In the genomic region with DNA sequence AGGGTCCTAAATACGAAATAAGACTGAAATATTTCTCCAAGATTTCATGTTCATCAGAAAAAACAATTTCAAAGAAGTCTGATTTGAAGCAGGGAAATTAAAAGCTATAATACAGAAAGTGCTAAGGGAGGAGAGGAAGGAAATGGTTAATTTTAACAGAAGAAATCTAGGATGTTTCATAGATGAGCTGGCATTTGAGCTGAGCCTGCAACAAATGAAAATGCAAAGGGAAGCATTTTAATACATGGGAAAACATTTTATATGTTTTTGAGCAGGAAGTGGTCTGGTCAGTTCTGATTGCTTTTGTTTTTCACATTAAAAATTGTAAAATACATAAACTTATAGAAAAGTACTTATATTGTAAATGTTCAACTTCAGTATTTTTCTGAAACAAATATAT, we compare ENCODE assay signal across 17 cellular contexts. TPM values are rescaled to one million over a fixed set of nuclear protein-coding genes. Genes with fewer than 3 reads are reported as not detected.
DNase-seq lines count a peak whose midpoint lies in the region; ATAC-seq and TF ChIP-seq lines count a peak whose summit lies in the region.
"Had no signal": no experiment of that assay in that cellular context is flagged by ENCODE, and none has a peak within 500 bp of the region (broad histone marks: within the 10 kb centered on the region; RNA-seq: fewer than 3 reads in every experiment).

No MANE protein-coding gene starts in this region.

- peak overlapping the region; percentile 44 for H3K9ac ChIP-seq in PC-3 (ENCODE audit: low read length)

- peaks cover 51% of the 10 kb centered on the region for H3K4me1 Mint-ChIP-seq in chondrocyte (ENCODE audit: low read depth)

- H3K27ac ChIP-seq in PC-3 (ENCODE audit: low read length): peak overlapping the region; percentile 80
- H3K27ac ChIP-seq: esophagus muscularis mucosa, upper lobe of right lung, VCaP had no signal

- H3K27me3 Mint-ChIP-seq in chondrocyte (ENCODE audit: low read depth): no peaks in the 10 kb centered on the region
- H3K27me3 Mint-ChIP-seq: progenitor cell of endocrine pancreas had no signal

- no peaks in the 10 kb centered on the region for H3F3A ChIP-seq in PC-3 (ENCODE audit: low read length, unreplicated experiment)

- TF ChIP-seq CTCF in AG10803 (conservative IDR thresholded peaks at IDR 0.05; ENCODE audit: low read length): no peak
- TF ChIP-seq CTCF in PC-3 (conservative IDR thresholded peaks at IDR 0.05; ENCODE audit: low read depth, low read length): no peak
- no peak for TF ChIP-seq CTCF in chondrocyte (IDR thresholded peaks at IDR 0.05)

- intact Hi-C loops in PC-3 (cut with micrococcal nuclease): loop anchor here (10.0 kb wide), 1 partner anchor 270 kb away; no protein-coding TSS in a partner anchor

- POLR2A ChIA-PET in PC-3 (lab: Charles Lee; ENCODE audit: unreplicated experiment): interaction anchor here (0.7 to 1.9 kb wide), 2 partner anchors 11 to 16 kb away, joined by 4 to 20 read pairs; no protein-coding TSS in a partner anchor

- H3K27me3 ChIP-seq in PC-3 (ENCODE audit: low read length): no peaks in the 10 kb centered on the region
- H3K27me3 ChIP-seq: BE2C, esophagus muscularis mucosa, upper lobe of right lung had no signal

- H3K9me3 Mint-ChIP-seq in chondrocyte (ENCODE audit: low read depth): no peaks in the 10 kb centered on the region

- peaks cover 56% of the 10 kb centered on the region for H3K4me1 ChIP-seq in PC-3 (ENCODE audit: insufficient read depth, low read length)
- H3K4me1 ChIP-seq: BE2C, esophagus muscularis mucosa, upper lobe of right lung had no signal

- DNase-seq in AG10803 (ENCODE audit: low read depth) (peak; percentile 64), PC-3 (peak; percentile 79), chondrocyte (ENCODE audit: low spot score) (no peak), kidney tubule cell (ENCODE audit: low spot score) (peak; percentile 63), epidermal melanocyte (ENCODE audit: insufficient read length, low spot score) (no peak), NCI-H524 treated with DMSO at 0.1 percent for 48 hours (lab: John Stamatoyannopoulos, UW) (no peak)
- no peak for DNase-seq in stimulated activated CD4-positive, alpha-beta T cell treated with anti-CD3 and anti-CD28 coated beads, Interleukin-4, amount 100 ng/mL, for 24 hours
- no peak for DNase-seq in effector CD4-positive, alpha-beta T cell
- DNase-seq: activated naive CD4-positive, alpha-beta T cell treated with anti-CD3 and anti-CD28 coated beads for 36 hours; BE2C; DMS53; Karpas-422; stimulated activated CD4-positive, alpha-beta T cell treated with anti-CD3 and anti-CD28 coated beads, Interleukin-2, amount 100 ng/mL, for 24 hours; upper lobe of right lung had no signal

- H3K4me2 ChIP-seq in PC-3 (ENCODE audit: low read length): peak overlapping the region; percentile 74

- peak; percentile 21 for ATAC-seq in PC-3
- ATAC-seq: upper lobe of right lung had no signal

- CTCF ChIA-PET in PC-3 (lab: Charles Lee): no interaction called here

- H3K9me3 ChIP-seq in PC-3 (ENCODE audit: low read length): no peaks in the 10 kb centered on the region
- H3K9me3 ChIP-seq: BE2C, esophagus muscularis mucosa, upper lobe of right lung had no signal

- peak overlapping the region; percentile 38 for H3K4me3 Mint-ChIP-seq in chondrocyte (ENCODE audit: unreplicated experiment)
- H3K4me3 Mint-ChIP-seq: activated naive CD4-positive, alpha-beta T cell treated with anti-CD3 and anti-CD28 coated beads for 36 hours had no signal

- no peaks in the 10 kb centered on the region for H3K9me2 ChIP-seq in PC-3 (replicated peaks; ENCODE audit: low read length)

- peak overlapping the region; percentile 91 for H3K27ac Mint-ChIP-seq in chondrocyte (ENCODE audit: unreplicated experiment)
- H3K27ac Mint-ChIP-seq: activated naive CD4-positive, alpha-beta T cell treated with anti-CD3 and anti-CD28 coated beads for 36 hours; progenitor cell of endocrine pancreas had no signal

- H2AFZ ChIP-seq in PC-3 (ENCODE audit: low read length): no peak overlapping the region; the same call in 1 of the 2 replicates

- H3K79me2 ChIP-seq in PC-3 (ENCODE audit: low read length): no peaks in the 10 kb centered on the region

- no TSS peak for BruUV-seq in PC-3 (replicated peaks; lab: Mats Ljungman, UMichigan)

- H3K4me3 ChIP-seq in AG10803 (ENCODE audit: low read length) (no peak overlapping the region), PC-3 (ENCODE audit: low read length) (peak overlapping the region; percentile 28; the same call in 1 of the 2 replicates)
- H3K4me3 ChIP-seq: esophagus muscularis mucosa, upper lobe of right lung had no signal

- no peaks in the 10 kb centered on the region for H3K36me3 Mint-ChIP-seq in chondrocyte (ENCODE audit: low read depth)

- no peaks in the 10 kb centered on the region for H3K36me3 ChIP-seq in PC-3 (ENCODE audit: low read depth, low read length)
- H3K36me3 ChIP-seq: BE2C, esophagus muscularis mucosa, upper lobe of right lung had no signal

- no peaks in the 10 kb centered on the region for H4K20me1 ChIP-seq in PC-3 (ENCODE audit: low read length)

RNA-seq across cellular contexts. Expression of a gene that starts 17.2 kb away (rescaled TPM):
- total RNA-seq in PC-3 (2014; rRNA removed) (37.8 and 41.4 TPM in 2 replicates), chondrocyte (10.6 to 12.3 TPM (median 11.0 TPM) in 3 replicates)

Comparison
In these comparisons a context has a peak if more than half of its experiments do, and no peak if none do; other contexts are left out.
1. DNase-seq: peak in AG10803 (single experiment), PC-3 (single experiment) and kidney tubule cell (single experiment); none in chondrocyte (single experiment), stimulated activated CD4-positive, alpha-beta T cell treated with anti-CD3 and anti-CD28 coated beads, Interleukin-4, amount 100 ng/mL, for 24 hours (single experiment), epidermal melanocyte (single experiment), NCI-H524 treated with DMSO at 0.1 percent for 48 hours (single experiment) and effector CD4-positive, alpha-beta T cell (single experiment).